Comparison of ENCODE assay signal across 24 cellular contexts in the genomic region with DNA sequence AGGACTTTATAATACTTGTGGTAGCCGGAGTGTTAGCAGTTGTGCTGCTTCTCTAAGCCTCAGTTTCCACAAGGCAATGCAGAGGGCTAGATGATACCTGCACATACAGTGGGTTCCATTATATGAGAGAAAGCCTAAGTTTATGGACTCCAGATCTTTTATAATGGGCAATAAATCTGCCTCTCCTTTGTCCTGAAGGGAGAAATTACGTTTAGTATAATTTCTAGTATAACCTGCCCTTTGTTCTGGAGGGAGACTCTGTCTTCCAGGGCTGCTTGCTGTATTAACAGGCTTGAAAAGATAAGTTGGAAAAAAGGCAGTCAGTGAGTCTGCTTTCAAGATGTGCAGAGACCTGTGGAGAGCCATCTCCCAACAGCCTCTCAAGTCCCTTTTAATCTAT.
"Had no signal": no experiment of that assay in that cellular context is flagged by ENCODE, and none has a peak within 500 bp of the region (broad histone marks: within the 10 kb centered on the region; RNA-seq: fewer than 3 reads in every experiment).

No MANE protein-coding gene starts in this region.

- H3K4me1 ChIP-seq: esophagus squamous epithelium, gastrocnemius medialis, heart right ventricle, left lung, lower lobe of right lung had no signal

- H3K36me3 ChIP-seq: gastrocnemius medialis, left lung, lower lobe of right lung had no signal

- H3K9me3 ChIP-seq: esophagus squamous epithelium, gastrocnemius medialis, left lung, lower lobe of right lung had no signal

- FAIRE-seq: colon, endometrium, kidney had no signal

- H3K27ac ChIP-seq: epithelial cell of prostate, esophagus squamous epithelium, gastrocnemius medialis, heart right ventricle, left lung, lower lobe of right lung had no signal

- H3K4me3 ChIP-seq: esophagus squamous epithelium, gastrocnemius medialis, heart right ventricle, left lung, lower lobe of right lung had no signal

- DNase-seq: cortex of kidney; effector CD8-positive, alpha-beta T cell; effector memory CD8-positive, alpha-beta T cell; endodermal cell; erythroblast; esophagus squamous epithelium; foreskin fibroblast; foreskin melanocyte; gastrocnemius medialis; glutamatergic neuron; head of caudate nucleus; heart right ventricle; hippocampal formation; islet precursor cell; kidney; kidney glomerular epithelial cell; left lung; left ventricle myocardium superior; lower lobe of right lung; mesenchymal stem cell had no signal

- H3K27me3 ChIP-seq: gastrocnemius medialis, heart right ventricle had no signal

- ATAC-seq: effector memory CD8-positive, alpha-beta T cell; esophagus mucosa; gastrocnemius medialis; heart right ventricle; left lung; left ventricle myocardium superior; lower lobe of right lung had no signal
